In genomic region chr14:80577599-80577998, GRCh38 we compare ENCODE assay signal across 1 cellular context.
TF ChIP-seq lines count a peak whose summit lies in the region.

No MANE protein-coding gene starts in this region.

TF ChIP-seq in IMR-90, 13 proteins besides CTCF, POLR2A, EP300 and RAD21 (continued from another document):
- no peak for TF ChIP-seq ELK1 (IDR thresholded peaks at IDR 0.05; ENCODE audit: borderline replicate concordance, low read depth, low read length)
TF ChIP-seq in IMR-90: peak in this region for 0.
